ENCODE assay signal across 31 cellular contexts in genomic region chr1:112817555-112818373, GRCh38.
DNase-seq lines count a peak whose midpoint lies in the region; ATAC-seq, FAIRE-seq and TF ChIP-seq lines count a peak whose summit lies in the region.
"Had no signal": no experiment of that assay in that cellular context is flagged by ENCODE, and none has a peak within 500 bp of the region (broad histone marks: within the 10 kb centered on the region; RNA-seq: fewer than 3 reads in every experiment).

No MANE protein-coding gene starts in this region.

- H4K20me1 ChIP-seq in K562 (replicated peaks; ENCODE audit: control insufficient read depth, insufficient read depth, low read length), result no peaks in the 10 kb centered on the region

- TF ChIP-seq RAD21 in K562 (CRISPR knock-in tag; conservative IDR thresholded peaks at IDR 0.05 in 1 of 2, IDR thresholded peaks at IDR 0.05 in 1 of 2), result no peak

- WGBS in K562 (ENCODE audit: insufficient coverage, low coverage, missing lambda C conversion rate), result 49% methylated on average over 7 of the region's 7 CpGs

- no peak for FAIRE-seq in K562 (lab: Jason Lieb, UNC)
- FAIRE-seq: GM18507 had no signal

- no peak overlapping the region for H3K4me2 ChIP-seq in K562 (ENCODE audit: insufficient read depth, low read length)

- H3K4me1 Mint-ChIP-seq in HFFc6 (ENCODE audit: low read depth), result peaks cover 15% of the 10 kb centered on the region
- peaks cover 17% of the 10 kb centered on the region for H3K4me1 Mint-ChIP-seq in type B pancreatic cell (ENCODE audit: unreplicated experiment)
- H3K4me1 Mint-ChIP-seq in CD8-positive, alpha-beta T cell (ENCODE audit: low read depth), result peaks cover 3% of the 10 kb centered on the region
- H3K4me1 Mint-ChIP-seq: stimulated activated effector memory CD8-positive, alpha-beta T cell treated with anti-CD3 and anti-CD28 coated beads, Interleukin-12 subunit alpha, Interleukin-12 subunit beta, amount 100 ng/mL, for 72 hours had no signal

- TF ChIP-seq CTCF in HFFc6 (IDR thresholded peaks at IDR 0.05) (no peak), K562 (IDR thresholded peaks at IDR 0.05 in 2 of 3, conservative IDR thresholded peaks at IDR 0.05 in 1 of 3; ENCODE audit: insufficient read depth in 2 of 3, low read depth in 1 of 3, low read length in 3 of 3) (no peak), type B pancreatic cell (conservative IDR thresholded peaks at IDR 0.05) (no peak)
- no peak for TF ChIP-seq CTCF in CD8-positive, alpha-beta T cell (IDR thresholded peaks at IDR 0.05)

- no peaks in the 10 kb centered on the region for H3K9me3 ChIP-seq in K562 (replicated peaks; ENCODE audit: control insufficient read depth, insufficient read depth, low read depth, low read length)
- no peaks in the 10 kb centered on the region for H3K9me3 ChIP-seq in CD8-positive, alpha-beta T cell (ENCODE audit: low read length)
- H3K9me3 ChIP-seq: ascending aorta, esophagus muscularis mucosa had no signal

- no TSS peak for BruUV-seq in K562 (replicated peaks; lab: Mats Ljungman, UMichigan)

- H3K9me1 ChIP-seq in K562 (ENCODE audit: control insufficient read depth, insufficient read depth, low read length), result no peaks in the 10 kb centered on the region

- 0 out of 2 replicates have a peak overlapping the region, but pooled peaks have one; percentile 11 for H2AFZ ChIP-seq in K562 (ENCODE audit: low read depth, low read length)

- H3K4me1 ChIP-seq in K562 (replicated peaks in 1 of 2; ENCODE audit: control insufficient read depth in 2 of 2, insufficient read depth in 2 of 2, low read length in 2 of 2), result peaks cover 9 to 52% of the 10 kb centered on the region in 2 experiments
- H3K4me1 ChIP-seq in CD8-positive, alpha-beta T cell (ENCODE audit: insufficient read depth, low read length), result no peaks in the 10 kb centered on the region
- H3K4me1 ChIP-seq: ascending aorta, foreskin keratinocyte had no signal

- H3K27me3 ChIP-seq in K562 (ENCODE audit: control insufficient read depth in 2 of 2, insufficient read depth in 2 of 2, low read length in 2 of 2), result no peaks in the 10 kb centered on the region
- H3K27me3 ChIP-seq in CD8-positive, alpha-beta T cell (ENCODE audit: insufficient read depth, low read length), result no peaks in the 10 kb centered on the region
- H3K27me3 ChIP-seq: ascending aorta, foreskin keratinocyte had no signal

- H3K27ac Mint-ChIP-seq in HFFc6 (peak overlapping the region; percentile 3; the same call in 1 of the 2 replicates), type B pancreatic cell (no peak overlapping the region)
- H3K27ac Mint-ChIP-seq in CD8-positive, alpha-beta T cell, result no peak overlapping the region
- H3K27ac Mint-ChIP-seq: activated CD4-positive, alpha-beta memory T cell treated with anti-CD3 and anti-CD28 coated beads for 36 hours; activated naive CD8-positive, alpha-beta T cell; stimulated activated effector memory CD8-positive, alpha-beta T cell treated with anti-CD3 and anti-CD28 coated beads, Interleukin-12 subunit alpha, Interleukin-12 subunit beta, amount 100 ng/mL, for 72 hours; T-helper 17 cell had no signal

- no peak for DNase-seq in HFFc6
- DNase-seq in K562 (ENCODE audit: extremely low read depth in 1 of 4, low spot score in 3 of 4), result peak in 2 of 4 experiments; percentile 17 to 25
- DNase-seq in iPS-NIHi11 (ENCODE audit: low spot score), result peak; percentile 76
- no peak for DNase-seq in type B pancreatic cell (ENCODE audit: extremely low spot score, unreplicated experiment)
- no peak for DNase-seq in CD8-positive, alpha-beta T cell
- no peak for DNase-seq in OCI-M2 (lab: John Stamatoyannopoulos, UW; ENCODE audit: unreplicated experiment)
- DNase-seq: activated CD4-positive, alpha-beta memory T cell treated with anti-CD3 and anti-CD28 coated beads for 36 hours; activated CD4-positive, CD25-positive, alpha-beta regulatory T cell treated with anti-CD3 and anti-CD28 coated beads, Interleukin-2, amount 50 U/mL, for 72 hours; activated CD8-positive, alpha-beta memory T cell treated with anti-CD3 and anti-CD28 coated beads, Interleukin-2, amount 50 U/mL, for 4 hours; C1 segment of cervical spinal cord; Calu3; caudate nucleus; cortex of kidney; DND-41; foreskin keratinocyte; kidney glomerular epithelial cell; NCI-H1105; NCI-H2029 treated with DMSO at 0.1 percent for 48 hours; NCI-H345; NCI-H748 treated with DMSO at 0.1 percent for 48 hours; posterior cingulate gyrus; stimulated activated CD4-positive, alpha-beta T cell treated with anti-CD3 and anti-CD28 coated beads, Interleukin-4, amount 100 ng/mL, for 24 hours; T-helper 17 cell had no signal

- in situ Hi-C loops in K562 (cut with MboI), result no loop called here

- H3K27me3 Mint-ChIP-seq in HFFc6 (ENCODE audit: insufficient read depth) (peaks cover 1% of the 10 kb centered on the region; the same call in 1 of the 2 replicates), type B pancreatic cell (no peaks in the 10 kb centered on the region)
- peaks cover 4% of the 10 kb centered on the region for H3K27me3 Mint-ChIP-seq in CD8-positive, alpha-beta T cell (ENCODE audit: low read depth)
- H3K27me3 Mint-ChIP-seq: activated CD4-positive, alpha-beta memory T cell treated with anti-CD3 and anti-CD28 coated beads for 36 hours had no signal

- H3K9me3 Mint-ChIP-seq in HFFc6 (no peaks in the 10 kb centered on the region), type B pancreatic cell (no peaks in the 10 kb centered on the region)
- no peaks in the 10 kb centered on the region for H3K9me3 Mint-ChIP-seq in CD8-positive, alpha-beta T cell
- H3K9me3 Mint-ChIP-seq: activated CD4-positive, alpha-beta memory T cell treated with anti-CD3 and anti-CD28 coated beads for 36 hours; stimulated activated effector memory CD8-positive, alpha-beta T cell treated with anti-CD3 and anti-CD28 coated beads, Interleukin-12 subunit alpha, Interleukin-12 subunit beta, amount 100 ng/mL, for 72 hours had no signal

- no peak overlapping the region for H3K4me3 Mint-ChIP-seq in HFFc6
- H3K4me3 Mint-ChIP-seq in type B pancreatic cell, result peak overlapping the region; percentile 41
- no peak overlapping the region for H3K4me3 Mint-ChIP-seq in CD8-positive, alpha-beta T cell
- H3K4me3 Mint-ChIP-seq: activated CD4-positive, alpha-beta memory T cell treated with anti-CD3 and anti-CD28 coated beads for 36 hours; activated naive CD8-positive, alpha-beta T cell; stimulated activated effector memory CD8-positive, alpha-beta T cell treated with anti-CD3 and anti-CD28 coated beads, Interleukin-12 subunit alpha, Interleukin-12 subunit beta, amount 100 ng/mL, for 72 hours; T-helper 17 cell had no signal

- H3K4me3 ChIP-seq in K562, result no peak overlapping the region
- no peak overlapping the region for H3K4me3 ChIP-seq in CD8-positive, alpha-beta T cell (ENCODE audit: low read depth, low read length)
- H3K4me3 ChIP-seq: ascending aorta, esophagus muscularis mucosa had no signal

- intact Hi-C loops in K562 (cut with micrococcal nuclease), result no loop called here
- intact Hi-C loops in CD8-positive, alpha-beta T cell (cut with DNase I, micrococcal nuclease), result loop anchor here in 1 of 2 experiments (5.0 kb wide), 1 partner anchor 85 kb away; no protein-coding TSS in a partner anchor

- H3K9ac ChIP-seq in K562 (ENCODE audit: insufficient read depth in 1 of 2, low read depth in 2 of 2, low read length in 2 of 2), result peak overlapping the region in 1 of 2 experiments; percentile 0; a peak in 1 of 4 replicates

- TF ChIP-seq POLR2A in K562 (conservative IDR thresholded peaks at IDR 0.05), result no peak

- no peak for ATAC-seq in K562
- no peak for ATAC-seq in CD8-positive, alpha-beta T cell
- ATAC-seq in esophagus mucosa, result no peak
- ATAC-seq: foreskin keratinocyte; sciatic nerve; stimulated activated effector memory CD8-positive, alpha-beta T cell treated with anti-CD3 and anti-CD28 coated beads, Interleukin-12 subunit alpha, Interleukin-12 subunit beta, amount 100 ng/mL, for 72 hours; T-helper 17 cell had no signal

- H3K36me3 Mint-ChIP-seq in HFFc6 (ENCODE audit: low read depth) (no peaks in the 10 kb centered on the region), type B pancreatic cell (peaks cover 3% of the 10 kb centered on the region)
- H3K36me3 Mint-ChIP-seq in CD8-positive, alpha-beta T cell, result no peaks in the 10 kb centered on the region
- H3K36me3 Mint-ChIP-seq: activated CD4-positive, alpha-beta memory T cell treated with anti-CD3 and anti-CD28 coated beads for 36 hours; activated naive CD8-positive, alpha-beta T cell; stimulated activated effector memory CD8-positive, alpha-beta T cell treated with anti-CD3 and anti-CD28 coated beads, Interleukin-12 subunit alpha, Interleukin-12 subunit beta, amount 100 ng/mL, for 72 hours had no signal

- POLR2A ChIA-PET in K562 (lab: Yijun Ruan, JAX), result no interaction called here
- POLR2A ChIA-PET in CD8-positive, alpha-beta T cell (lab: Charles Lee), result interaction anchor here (0.6 kb wide), 1 partner anchor 1058 kb away, joined by 5 read pairs; no protein-coding TSS in a partner anchor

- no peak overlapping the region for H3K27ac ChIP-seq in K562 (ENCODE audit: extremely low read depth, low read depth, low read length)
- H3K27ac ChIP-seq in CD8-positive, alpha-beta T cell (ENCODE audit: low read depth, low read length), result no peak overlapping the region
- H3K27ac ChIP-seq: ascending aorta, esophagus muscularis mucosa, foreskin keratinocyte, RWPE1 had no signal

- CTCF ChIA-PET in K562 (lab: Yijun Ruan, JAX; ENCODE audit: low intra/inter-chr PET ratio), result no interaction called here
- CTCF ChIA-PET in CD8-positive, alpha-beta T cell (lab: Charles Lee), result no interaction called here

- H3K79me2 ChIP-seq in K562 (ENCODE audit: control insufficient read depth, insufficient read depth, low read length), result no peaks in the 10 kb centered on the region

- no peak for TF ChIP-seq EP300 in K562 (IDR thresholded peaks at IDR 0.05; ENCODE audit: low read length)

- no peaks in the 10 kb centered on the region for H3K36me3 ChIP-seq in K562 (ENCODE audit: control insufficient read depth, insufficient read depth, low read length)
- H3K36me3 ChIP-seq in CD8-positive, alpha-beta T cell (ENCODE audit: insufficient read depth, low read length), result no peaks in the 10 kb centered on the region
- H3K36me3 ChIP-seq: ascending aorta, esophagus muscularis mucosa had no signal

TF ChIP-seq in K562, 482 proteins besides CTCF, POLR2A, EP300 and RAD21 (continues in another document):
- TF ChIP-seq MTA2 (IDR thresholded peaks at IDR 0.05; ENCODE audit: low read depth) (no peak), ZNF143 (CRISPR knock-in tag; IDR thresholded peaks at IDR 0.05) (no peak), ZFX (CRISPR knock-in tag; IDR thresholded peaks at IDR 0.05) (no peak), ZNF212 (CRISPR knock-in tag; IDR thresholded peaks at IDR 0.05) (0 out of 2 replicates have a peak, but pooled peaks have one; percentile 53), KAT2B (IDR thresholded peaks at IDR 0.05; ENCODE audit: low read depth, low read length) (no peak), STAT5B (CRISPR knock-in tag; IDR thresholded peaks at IDR 0.05) (peak; percentile 62)
